ENCODE assay signal across 8 cellular contexts in the genomic region with DNA sequence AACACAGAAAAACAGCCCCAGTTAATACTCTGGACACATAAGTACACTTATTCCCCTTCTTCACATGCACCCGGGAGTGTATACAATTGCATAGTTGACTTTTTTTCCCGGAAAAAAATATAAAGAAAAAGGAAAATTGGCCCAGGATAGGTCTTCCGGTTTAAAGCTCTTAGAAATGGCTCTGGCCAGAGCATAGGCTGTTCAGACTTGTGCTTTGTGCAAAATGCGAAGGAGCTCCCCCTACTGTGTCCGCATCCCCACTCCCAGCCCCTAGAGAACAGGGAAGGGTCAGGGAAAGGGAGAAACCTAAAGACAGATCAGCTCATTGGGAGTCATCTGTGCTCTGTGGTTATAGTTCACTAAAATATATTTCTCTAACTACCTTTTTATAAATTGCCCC. TPM values are rescaled to one million over a fixed set of nuclear protein-coding genes. Genes with fewer than 3 reads are reported as not detected.
DNase-seq lines count a peak whose midpoint lies in the region; ATAC-seq, FAIRE-seq and TF ChIP-seq lines count a peak whose summit lies in the region.

No MANE protein-coding gene starts in this region.

- FAIRE-seq in D721Med (lab: Jason Lieb, UNC), result no peak

- no peak overlapping the region for H3K9ac ChIP-seq in neuronal stem cell (ENCODE audit: low read depth, low read length, poor library complexity)

- no peak overlapping the region for H4K8ac ChIP-seq in neuronal stem cell (ENCODE audit: low read depth, low read length)

- H2BK120ac ChIP-seq in neuronal stem cell (ENCODE audit: low read depth, low read length), result no peak overlapping the region

- H3K4me1 ChIP-seq in esophagus squamous epithelium, result peaks cover 0 to 56% (median 30%) of the 10 kb centered on the region in 3 donors
- peaks cover 5 to 19% of the 10 kb centered on the region in 2 donors for H3K4me1 ChIP-seq in neuronal stem cell (ENCODE audit: control insufficient read depth in 2 of 2, insufficient read depth in 1 of 2, low read depth in 1 of 2, low read length in 2 of 2)

- H3K18ac ChIP-seq in neuronal stem cell (ENCODE audit: low read length), result no peak overlapping the region

- H3K4ac ChIP-seq in neuronal stem cell (ENCODE audit: low read length), result no peak overlapping the region

- peak overlapping the region; percentile 56 for H2AFZ ChIP-seq in neuronal stem cell (ENCODE audit: low read length)

- no peak overlapping the region for H2AK5ac ChIP-seq in neuronal stem cell (ENCODE audit: low read depth, low read length)

- no peaks in the 10 kb centered on the region for H3K79me1 ChIP-seq in neuronal stem cell (ENCODE audit: low read depth, low read length)

- H3K4me2 ChIP-seq in neuronal stem cell (ENCODE audit: insufficient read depth, low read length, poor library complexity, severe bottlenecking), result no peak overlapping the region

- no peak overlapping the region for H3K23ac ChIP-seq in neuronal stem cell (ENCODE audit: low read depth, low read length, poor library complexity)

- H2BK15ac ChIP-seq in neuronal stem cell (ENCODE audit: low read length), result no peak overlapping the region

- no peak for ATAC-seq in GM21515 (IDR thresholded peaks at IDR 0.05; ENCODE audit: unreplicated experiment)
- ATAC-seq in HG02642 (IDR thresholded peaks at IDR 0.05; ENCODE audit: poor library complexity, unreplicated experiment), result no peak
- ATAC-seq in GM21825 (IDR thresholded peaks at IDR 0.05; ENCODE audit: unreplicated experiment), result no peak

- H3K9me3 ChIP-seq in esophagus squamous epithelium (no peaks in the 10 kb centered on the region), neuronal stem cell (replicated peaks in 1 of 2; ENCODE audit: control insufficient read depth in 2 of 2, insufficient read depth in 1 of 2, low read depth in 1 of 2, low read length in 2 of 2) (no peaks in the 10 kb centered on the region)

- intact Hi-C loops in esophagus squamous epithelium (cut with DNase I), result no loop called here

- TF ChIP-seq CTCF in D721Med (IDR thresholded peaks at IDR 0.05; ENCODE audit: insufficient read depth, missing control alignments), result peak; percentile 58
- peak in 1 of 6 experiments; percentile 4 for TF ChIP-seq CTCF in esophagus squamous epithelium (IDR thresholded peaks at IDR 0.05)

- H2BK5ac ChIP-seq in neuronal stem cell (ENCODE audit: low read length), result no peak overlapping the region

- TF ChIP-seq POLR2A in esophagus squamous epithelium (IDR thresholded peaks at IDR 0.05), result no peak

- H3K4me3 ChIP-seq in esophagus squamous epithelium (no peak overlapping the region), neuronal stem cell (ENCODE audit: low read length in 2 of 2) (no peak overlapping the region)

- no peak overlapping the region for H3K14ac ChIP-seq in neuronal stem cell (ENCODE audit: low read length)

- H4K91ac ChIP-seq in neuronal stem cell (ENCODE audit: low read depth, low read length, poor library complexity), result no peak overlapping the region

- H3K27me3 ChIP-seq in esophagus squamous epithelium, result no peaks in the 10 kb centered on the region
- H3K27me3 ChIP-seq in neuronal stem cell (ENCODE audit: control insufficient read depth in 3 of 3, insufficient read depth in 3 of 3, low read depth in 1 of 3, low read length in 3 of 3), result no peaks in the 10 kb centered on the region

- H3K27ac ChIP-seq in esophagus squamous epithelium, result peak overlapping the region; percentile 33 to 90 (median 54)
- H3K27ac ChIP-seq in neuronal stem cell (replicated peaks; ENCODE audit: low read length), result no peak overlapping the region

- 14 to 28% methylated on average over 5 of the region's 5 CpGs for WGBS in esophagus squamous epithelium, 2 donors
- no CpG with 5 or more reads among the region's 5 CpGs for WGBS in neuronal stem cell (ENCODE audit: extremely low coverage in 2 of 2, insufficient read length in 2 of 2, insufficient replicate concordance in 1 of 2), 2 donors

- DNase-seq in D721Med (ENCODE audit: insufficient read length, low spot score) (no peak), NCI-H82 (lab: John Stamatoyannopoulos, UW) (peak; percentile 75), esophagus squamous epithelium (lab: John Stamatoyannopoulos, UW) (no peak), neuronal stem cell (ENCODE audit: low spot score) (peak; percentile 42), LoVo (ENCODE audit: low spot score) (no peak)

- no peak overlapping the region for H2BK12ac ChIP-seq in neuronal stem cell (ENCODE audit: low read length)

- H3K36me3 ChIP-seq in esophagus squamous epithelium (peaks cover 0 to 38% (median 17%) of the 10 kb centered on the region in 3 donors), neuronal stem cell (replicated peaks in 1 of 2; ENCODE audit: control insufficient read depth in 2 of 2, insufficient read depth in 2 of 2, low read length in 2 of 2) (peaks cover 20 to 31% of the 10 kb centered on the region in 2 donors)

RNA-seq across cellular contexts. Expression of a gene that starts 5.5 kb away (rescaled TPM):
- 10 to 100 TPM in 2 of 4 donors, 1 to 10 TPM in 2; 3.9 to 13.5 (median 10.6) TPM for total RNA-seq in esophagus squamous epithelium
- polyA plus RNA-seq in neuronal stem cell (2013, experiment 1 of 2), result 2.4 TPM
- polyA plus RNA-seq in neuronal stem cell (2013, experiment 2 of 2), result 1.9 TPM

RNA-seq across cellular contexts. Expression of a gene that starts 14.6 kb away (rescaled TPM):
- 10 to 100 TPM in 3 of 4 donors, 1 to 10 TPM in 1; 7.6 to 16.9 (median 14.1) TPM for total RNA-seq in esophagus squamous epithelium
- 62.5 TPM for polyA plus RNA-seq in neuronal stem cell (2013, experiment 1 of 2)
- polyA plus RNA-seq in neuronal stem cell (2013, experiment 2 of 2), result 63.2 TPM

RNA-seq across cellular contexts. Expression of a gene that starts 24.6 kb away (rescaled TPM):
- total RNA-seq in esophagus squamous epithelium, result 1 to 10 TPM in 2 of 4 donors, under 1 TPM in 2; 0.11 to 2.1 (median 1.1) TPM
- 34.2 TPM for polyA plus RNA-seq in neuronal stem cell (2013, experiment 1 of 2)
- polyA plus RNA-seq in neuronal stem cell (2013, experiment 2 of 2), result 35.2 TPM

RNA-seq across cellular contexts. Expression of a gene that starts 42.8 kb away (rescaled TPM):
- 10 to 100 TPM; 11.0 to 31.7 (median 23.4) TPM for total RNA-seq in esophagus squamous epithelium
- polyA plus RNA-seq in neuronal stem cell (2013, experiment 1 of 2), result 9.8 TPM
- 9.9 TPM for polyA plus RNA-seq in neuronal stem cell (2013, experiment 2 of 2)

Comparison
In these comparisons a context has a peak if more than half of its experiments do, and no peak if none do; other contexts are left out.
1. DNase-seq: peak in NCI-H82 (single experiment) and neuronal stem cell (single experiment); none in D721Med (single experiment), esophagus squamous epithelium (single experiment) and LoVo (single experiment).